ENCODE assay signal across 8 cellular contexts in the genomic region with DNA sequence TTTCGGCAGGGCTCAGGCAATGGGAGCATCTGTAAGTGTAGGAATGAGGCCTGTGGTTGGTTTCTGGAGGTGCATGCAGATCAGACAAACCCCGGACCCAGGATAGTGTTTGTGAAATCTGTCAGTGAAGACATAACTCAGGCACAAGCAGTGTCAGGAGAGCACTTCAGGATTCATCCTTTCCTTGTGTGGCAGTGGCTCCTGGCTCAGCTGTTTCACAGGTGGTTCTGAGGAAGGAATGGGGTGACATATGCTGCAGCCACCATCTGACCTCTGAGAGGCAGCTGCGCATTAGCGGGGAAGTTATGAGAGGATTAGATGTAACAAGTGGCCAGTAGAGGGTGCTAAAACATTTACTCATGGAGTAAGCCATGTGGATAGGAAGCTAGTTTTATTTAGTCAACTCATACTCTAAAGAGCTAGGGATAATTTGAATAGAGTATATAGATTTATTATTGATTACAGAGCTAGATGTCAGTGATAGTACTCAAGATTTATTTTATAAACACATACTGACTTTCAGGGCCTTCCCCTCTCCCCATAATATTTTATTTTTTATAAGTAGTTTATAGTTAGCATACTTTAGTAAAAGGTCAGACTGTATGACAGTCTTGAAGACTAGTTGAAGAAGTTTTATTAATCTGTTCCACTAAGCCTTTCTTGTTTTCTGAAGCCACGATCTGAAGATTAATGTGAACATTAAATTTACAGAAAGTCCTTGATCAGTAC. TPM values are rescaled to one million over a fixed set of nuclear protein-coding genes. Genes with fewer than 3 reads are reported as not detected.
DNase-seq lines count a peak whose midpoint lies in the region; ATAC-seq and TF ChIP-seq lines count a peak whose summit lies in the region.

No MANE protein-coding gene starts in this region.

- H3K4me3 Mint-ChIP-seq in CD4-positive, alpha-beta T cell, result no peak overlapping the region
- no peak overlapping the region for H3K4me3 Mint-ChIP-seq in T-helper 2 cell treated with Interferon-gamma antibody and Interleukin-4, amounts not matched to agents 5 μg/mL and 100 μg/mL, for 36 hours
- no peak overlapping the region for H3K4me3 Mint-ChIP-seq in stimulated activated naive B cell treated with anti-CD40 and anti-IgM and Interleukin-4, amounts not matched to agents 10 μg/mL and 1 μg/mL and 100 μg/mL, for 72 hours

- no peaks in the 10 kb centered on the region for H3K9me3 Mint-ChIP-seq in CD4-positive, alpha-beta T cell
- H3K9me3 Mint-ChIP-seq in T-helper 2 cell treated with Interferon-gamma antibody and Interleukin-4, amounts not matched to agents 5 μg/mL and 100 μg/mL, for 36 hours, result no peaks in the 10 kb centered on the region
- no peaks in the 10 kb centered on the region for H3K9me3 Mint-ChIP-seq in stimulated activated naive B cell treated with anti-CD40 and anti-IgM and Interleukin-4, amounts not matched to agents 10 μg/mL and 1 μg/mL and 100 μg/mL, for 72 hours

- DNase-seq in CD4-positive, alpha-beta T cell, result peak in 5 of 10 experiments; percentile 2 to 12 (median 3)
- peak; percentile 91 to 93 for DNase-seq in NCI-H2081 (lab: John Stamatoyannopoulos, UW)
- DNase-seq in T-helper 2 cell treated with Interferon-gamma antibody and Interleukin-4, amounts not matched to agents 5 μg/mL and 100 μg/mL, for 36 hours (ENCODE audit: low spot score), result peak; percentile 13
- peak; percentile 91 for DNase-seq in choroid plexus epithelial cell (ENCODE audit: low read depth)
- peak; percentile 89 for DNase-seq in left kidney (ENCODE audit: low read depth, low spot score)
- peak; percentile 33 for DNase-seq in stimulated activated naive B cell treated with anti-CD40 and anti-IgM and Interleukin-4, amounts not matched to agents 10 μg/mL and 1 μg/mL and 100 μg/mL, for 72 hours

- peaks cover 31% of the 10 kb centered on the region for H3K4me1 Mint-ChIP-seq in CD4-positive, alpha-beta T cell (ENCODE audit: low read depth)
- peaks cover 8% of the 10 kb centered on the region for H3K4me1 Mint-ChIP-seq in T-helper 2 cell treated with Interferon-gamma antibody and Interleukin-4, amounts not matched to agents 5 μg/mL and 100 μg/mL, for 36 hours (ENCODE audit: low read depth)
- peaks cover 13 to 16% of the 10 kb centered on the region in 2 donors for H3K4me1 Mint-ChIP-seq in stimulated activated naive B cell treated with anti-CD40 and anti-IgM and Interleukin-4, amounts not matched to agents 10 μg/mL and 1 μg/mL and 100 μg/mL, for 72 hours

- CTCF ChIA-PET in CD4-positive, alpha-beta T cell (lab: Charles Lee), result interaction anchor here (1.0 to 1.7 kb wide), 13 partner anchors 10 to 81 kb away, joined by 3 to 7 read pairs (median 3); partner anchors contain the start of gene NNT

- peak; percentile 84 for ATAC-seq in CD4-positive, alpha-beta T cell (ENCODE audit: poor library complexity)
- peak; percentile 96 for ATAC-seq in GM18909 (IDR thresholded peaks at IDR 0.05; ENCODE audit: poor library complexity, unreplicated experiment)
- ATAC-seq in HG03103 (IDR thresholded peaks at IDR 0.05; ENCODE audit: low read depth, unreplicated experiment), result peak; percentile 95
- ATAC-seq in stimulated activated naive B cell treated with anti-CD40 and anti-IgM and Interleukin-4, amounts not matched to agents 10 μg/mL and 1 μg/mL and 100 μg/mL, for 72 hours (replicated peaks), result peak; percentile 92 to 98

- H3K4me3 ChIP-seq in choroid plexus epithelial cell (ENCODE audit: low read depth, low read length), result no peak overlapping the region

- intact Hi-C loops in CD4-positive, alpha-beta T cell (cut with DNase I, micrococcal nuclease), result loop anchor here (10.0 kb wide), 1 partner anchor 1143 kb away; no protein-coding TSS in a partner anchor

- H3K27ac Mint-ChIP-seq in CD4-positive, alpha-beta T cell, result no peak overlapping the region
- no peak overlapping the region for H3K27ac Mint-ChIP-seq in T-helper 2 cell treated with Interferon-gamma antibody and Interleukin-4, amounts not matched to agents 5 μg/mL and 100 μg/mL, for 36 hours
- no peak overlapping the region for H3K27ac Mint-ChIP-seq in stimulated activated naive B cell treated with anti-CD40 and anti-IgM and Interleukin-4, amounts not matched to agents 10 μg/mL and 1 μg/mL and 100 μg/mL, for 72 hours

- H3K27me3 ChIP-seq in CD4-positive, alpha-beta T cell (ENCODE audit: control insufficient read depth, insufficient read depth, low read length), result no peaks in the 10 kb centered on the region

- H3K27me3 Mint-ChIP-seq in CD4-positive, alpha-beta T cell, result no peaks in the 10 kb centered on the region
- H3K27me3 Mint-ChIP-seq in T-helper 2 cell treated with Interferon-gamma antibody and Interleukin-4, amounts not matched to agents 5 μg/mL and 100 μg/mL, for 36 hours (ENCODE audit: low read depth), result no peaks in the 10 kb centered on the region
- H3K27me3 Mint-ChIP-seq in stimulated activated naive B cell treated with anti-CD40 and anti-IgM and Interleukin-4, amounts not matched to agents 10 μg/mL and 1 μg/mL and 100 μg/mL, for 72 hours, result no peaks in the 10 kb centered on the region

- TF ChIP-seq CTCF in CD4-positive, alpha-beta T cell (IDR thresholded peaks at IDR 0.05), result peak; percentile 62
- peak; percentile 72 for TF ChIP-seq CTCF in choroid plexus epithelial cell (conservative IDR thresholded peaks at IDR 0.05; ENCODE audit: low read depth, low read length)

- POLR2A ChIA-PET in CD4-positive, alpha-beta T cell (lab: Charles Lee), result interaction anchor here (0.7 to 3.2 kb wide), 3 partner anchors 28 to 147 kb away, joined by 3 to 13 read pairs (median 4); partner anchors contain the start of genes NNT and TMEM267

- H3K9me3 ChIP-seq in CD4-positive, alpha-beta T cell (ENCODE audit: control insufficient read depth, low read length), result no peaks in the 10 kb centered on the region

- H3K36me3 Mint-ChIP-seq in CD4-positive, alpha-beta T cell (ENCODE audit: low read depth), result peaks cover 81% of the 10 kb centered on the region
- H3K36me3 Mint-ChIP-seq in T-helper 2 cell treated with Interferon-gamma antibody and Interleukin-4, amounts not matched to agents 5 μg/mL and 100 μg/mL, for 36 hours (ENCODE audit: low read depth), result peaks cover 36% of the 10 kb centered on the region
- peaks cover 32 to 55% of the 10 kb centered on the region in 2 donors for H3K36me3 Mint-ChIP-seq in stimulated activated naive B cell treated with anti-CD40 and anti-IgM and Interleukin-4, amounts not matched to agents 10 μg/mL and 1 μg/mL and 100 μg/mL, for 72 hours

- no peak overlapping the region for H3K27ac ChIP-seq in CD4-positive, alpha-beta T cell (ENCODE audit: low read depth, low read length)

RNA-seq across cellular contexts. Expression of gene NNT, which starts 28.4 kb away (rescaled TPM):
- total RNA-seq in CD4-positive, alpha-beta T cell, result 10 to 100 TPM; 22.3 to 23.5 TPM
